8 cellular contexts compared by ENCODE assay signal in the genomic region with DNA sequence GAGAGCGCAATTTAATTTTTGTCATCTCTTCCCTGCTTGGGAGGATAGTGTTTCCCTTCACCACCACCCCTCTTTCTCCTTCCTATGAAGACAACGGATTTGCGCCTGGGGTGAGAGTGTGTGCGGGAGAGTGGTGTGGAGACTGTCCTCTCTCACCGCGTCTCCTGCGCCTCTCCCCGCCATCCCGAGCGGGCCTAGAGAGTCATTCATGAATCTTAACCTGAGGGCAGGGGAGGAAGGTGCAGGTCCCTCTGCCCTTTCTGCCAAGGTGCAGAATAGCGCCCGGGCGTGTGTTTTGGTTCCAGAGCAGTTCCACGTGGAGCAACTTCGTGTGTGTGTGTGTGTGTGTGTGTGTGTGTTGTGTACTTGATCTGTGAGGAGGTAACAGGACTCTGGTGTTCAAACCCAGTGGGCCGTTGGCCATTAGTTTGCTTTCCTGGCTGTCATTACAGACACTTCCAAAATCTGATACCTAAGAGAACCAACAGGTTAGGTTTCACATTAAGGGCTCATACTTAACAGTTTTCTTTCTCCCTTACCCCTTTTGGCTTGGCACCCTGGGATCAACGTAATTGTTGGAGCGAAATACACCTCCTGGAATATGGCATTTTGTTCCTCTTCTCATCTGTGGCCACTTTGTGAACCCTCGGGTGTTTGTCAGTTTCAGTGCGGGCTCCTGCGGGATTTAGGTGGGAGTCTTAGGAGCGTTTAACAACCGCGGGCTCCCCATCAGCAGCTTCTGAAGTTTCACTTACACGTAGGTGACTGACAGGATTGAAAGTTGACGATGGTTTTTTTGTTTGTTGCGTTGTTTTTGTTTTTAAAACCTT. TPM values are rescaled to one million over a fixed set of nuclear protein-coding genes. Genes with fewer than 3 reads are reported as not detected.
A peak's percentile ranks its signal among the peaks of the same experiment; 100 is the strongest.
DNase-seq lines count a peak whose midpoint lies in the region; ATAC-seq and TF ChIP-seq lines count a peak whose summit lies in the region.

No MANE protein-coding gene starts in this region.

- H3K27me3 ChIP-seq in esophagus squamous epithelium (peaks cover 6 to 86% (median 16%) of the 10 kb centered on the region in 4 donors), neuron (ENCODE audit: insufficient read depth, low read length) (peaks cover 71% of the 10 kb centered on the region)

- TF ChIP-seq POLR2A in esophagus squamous epithelium (IDR thresholded peaks at IDR 0.05): no peak

- H3K9me3 ChIP-seq in esophagus squamous epithelium: no peaks in the 10 kb centered on the region
- no peaks in the 10 kb centered on the region for H3K9me3 ChIP-seq in neuron (ENCODE audit: low read length)

- H3K27ac ChIP-seq in esophagus squamous epithelium: peak overlapping the region in 1 of 4 donors; percentile 13

- no peak for TF ChIP-seq CTCF in esophagus squamous epithelium (IDR thresholded peaks at IDR 0.05)

- intact Hi-C loops in esophagus squamous epithelium (cut with DNase I): no loop called here

- H3K4me3 ChIP-seq in esophagus squamous epithelium (peak overlapping the region in 3 of 4 donors; percentile 38 to 64 (median 48)), neuron (ENCODE audit: low read length) (no peak overlapping the region)

- WGBS in esophagus squamous epithelium, 2 donors: 4 to 7% methylated on average over 23 to 27 of the region's 27 CpGs

- DNase-seq in D341Med (ENCODE audit: low spot score) (peak; percentile 22), NCI-H2107 treated with DMSO at 0.1 percent for 48 hours (lab: John Stamatoyannopoulos, UW; ENCODE audit: unreplicated experiment) (peak; percentile 86), esophagus squamous epithelium (lab: John Stamatoyannopoulos, UW) (no peak), mesenteric fat pad (ENCODE audit: low spot score) (no peak), NCI-H128 (lab: John Stamatoyannopoulos, UW; ENCODE audit: unreplicated experiment) (no peak), HT-29 (ENCODE audit: low spot score) (no peak)

- no peaks in the 10 kb centered on the region for H3K36me3 ChIP-seq in esophagus squamous epithelium
- H3K36me3 ChIP-seq in neuron (ENCODE audit: insufficient read depth, low read length): no peaks in the 10 kb centered on the region

- peaks cover 16 to 30% (median 18%) of the 10 kb centered on the region in 3 donors for H3K4me1 ChIP-seq in esophagus squamous epithelium
- H3K4me1 ChIP-seq in neuron (ENCODE audit: insufficient read depth, low read length): peaks cover 13% of the 10 kb centered on the region

- no peak for ATAC-seq in GM19035 (IDR thresholded peaks at IDR 0.05; ENCODE audit: unreplicated experiment)

- peak overlapping the region; percentile 94 for H2AFZ ChIP-seq in neuron (ENCODE audit: low read depth, low read length)

RNA-seq across cellular contexts. Expression of a gene that starts 1.8 kb away (rescaled TPM):
- 1 to 10 TPM in 1 of 4 donors, under 1 TPM in 3; 0.09 to 1.1 (median 0.61) TPM for total RNA-seq in esophagus squamous epithelium
- total RNA-seq in mesenteric fat pad: 1.0 TPM
- not detected in 2 replicates for total RNA-seq in HT-29 (2014; rRNA removed; shearing (Covaris generic))

Comparison
In these comparisons a context has a peak if more than half of its experiments do, and no peak if none do; other contexts are left out.
1. DNase-seq: peak in D341Med (single experiment) and NCI-H2107 treated with DMSO at 0.1 percent for 48 hours (single experiment); none in esophagus squamous epithelium (single experiment), mesenteric fat pad (single experiment), NCI-H128 (single experiment) and HT-29 (single experiment).